8 cellular contexts compared by ENCODE assay signal in the genomic region with DNA sequence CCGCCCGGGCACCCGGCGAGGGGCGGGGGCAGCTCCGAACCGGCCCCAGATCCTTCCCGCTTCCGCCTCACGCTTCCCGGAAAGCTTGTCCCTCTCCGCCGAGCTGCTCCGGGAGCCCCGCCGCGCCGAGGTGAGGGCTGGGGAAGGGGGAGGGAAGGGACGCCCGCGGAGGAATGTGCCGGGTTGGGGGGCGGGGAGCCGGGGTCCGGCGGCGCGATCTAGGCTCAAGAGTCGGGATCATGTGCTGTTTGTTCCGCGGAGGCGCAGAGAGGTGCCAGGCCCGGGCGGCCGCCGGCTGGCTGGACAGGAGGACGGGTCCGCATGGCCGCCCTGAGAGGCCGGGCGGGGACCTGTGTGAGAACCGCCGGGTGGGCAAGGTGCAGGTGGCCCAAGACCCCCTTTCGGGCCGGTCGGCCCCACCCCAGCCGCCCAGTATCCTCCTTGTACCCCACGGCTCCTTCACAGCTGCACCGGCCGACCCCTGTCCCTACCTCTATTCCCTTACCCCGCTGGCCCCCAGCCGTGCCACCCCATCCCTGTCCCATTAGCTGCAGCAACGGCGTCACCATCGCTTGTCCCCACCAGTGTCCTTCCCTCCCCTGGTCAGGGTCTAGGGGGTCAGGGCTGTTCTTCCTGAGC. TPM values are rescaled to one million over a fixed set of nuclear protein-coding genes. Genes with fewer than 3 reads are reported as not detected.
A peak's percentile ranks its signal among the peaks of the same experiment; 100 is the strongest.
DNase-seq lines count a peak whose midpoint lies in the region; ATAC-seq, FAIRE-seq and TF ChIP-seq lines count a peak whose summit lies in the region.

No MANE protein-coding gene starts in this region.

- 0 out of 2 replicates have a peak overlapping the region, but pooled peaks have one; percentile 65 for H2AK5ac ChIP-seq in H1 (ENCODE audit: low read depth, low read length)

- no peak overlapping the region for H2BK120ac ChIP-seq in H1 (replicated peaks; ENCODE audit: low read depth, low read length)

- DNase-seq in DND-41 (no peak), HCT116 (ENCODE audit: low read depth, low spot score) (no peak), RWPE1 (ENCODE audit: low spot score) (no peak), H1 (ENCODE audit: low read depth in 1 of 2, low spot score in 2 of 2) (peak in 1 of 2 experiments; percentile 85), SW480 (ENCODE audit: low spot score) (no peak), NCI-H1930 (lab: John Stamatoyannopoulos, UW) (no peak), LoVo (ENCODE audit: low spot score) (no peak)

- FAIRE-seq in H1 (lab: Jason Lieb, UNC) = no peak

- H3K79me2 ChIP-seq in DND-41 (ENCODE audit: insufficient read depth, low read length) (peaks cover 9% of the 10 kb centered on the region; the same call in 1 of the 2 replicates), HCT116 (ENCODE audit: insufficient read depth, low read length) (peaks cover 34% of the 10 kb centered on the region), H1 (ENCODE audit: control insufficient read depth in 1 of 2, insufficient read depth in 2 of 2, low read length in 2 of 2) (peaks cover 0 to 19% of the 10 kb centered on the region in 2 experiments; a peak in 2 of 4 replicates)

- TF ChIP-seq EP300 in H1 (IDR thresholded peaks at IDR 0.05; ENCODE audit: borderline replicate concordance in 1 of 2, low read depth in 2 of 2, low read length in 2 of 2) = no peak

- H3K4ac ChIP-seq in H1 (replicated peaks; ENCODE audit: insufficient read length, low read depth, low read length) = peak overlapping the region; percentile 96

- no peak overlapping the region for H4K5ac ChIP-seq in H1 (ENCODE audit: insufficient read length, low read depth, low read length)

- H3K4me3 ChIP-seq in DND-41 (ENCODE audit: low read depth in 1 of 2, low read length in 2 of 2) = peak overlapping the region; percentile 78 to 86
- peak overlapping the region; percentile 92 to 95 for H3K4me3 ChIP-seq in HCT116 (replicated peaks in 1 of 2; ENCODE audit: low read depth in 1 of 2, low read length in 2 of 2)
- H3K4me3 ChIP-seq in H1 (ENCODE audit: extremely low read depth in 1 of 4, insufficient read depth in 2 of 4, low read depth in 3 of 4, low read length in 4 of 4) = peak overlapping the region; percentile 75 to 80 (median 78)
- H3K4me3 ChIP-seq in mononuclear cell (ENCODE audit: low read length) = peak overlapping the region; percentile 54

- H3K4me2 ChIP-seq in DND-41 (ENCODE audit: insufficient read depth, low read length) = peak overlapping the region; percentile 93
- H3K4me2 ChIP-seq in HCT116 (ENCODE audit: low read length) = peak overlapping the region; percentile 99
- peak overlapping the region; percentile 97 to 100 for H3K4me2 ChIP-seq in H1 (ENCODE audit: insufficient read depth in 1 of 2, low read depth in 2 of 2, low read length in 2 of 2)

- H3K79me1 ChIP-seq in H1 (ENCODE audit: low read depth, low read length) = peaks cover 11% of the 10 kb centered on the region

- H3K18ac ChIP-seq in H1 (ENCODE audit: extremely low read depth, low read length) = peak overlapping the region; percentile 55

- H3K27me3 ChIP-seq in DND-41 (ENCODE audit: insufficient read depth, low read length, poor library complexity) (no peaks in the 10 kb centered on the region), HCT116 (ENCODE audit: insufficient read depth, low read length) (no peaks in the 10 kb centered on the region), H1 (replicated peaks in 1 of 4; ENCODE audit: control insufficient read depth in 3 of 4, extremely low read depth in 1 of 4, insufficient read depth in 3 of 4, low read length in 3 of 4) (peaks cover 0 to 13% (median 1%) of the 10 kb centered on the region in 4 experiments; a peak in 4 of 7 replicates), mononuclear cell (ENCODE audit: insufficient read depth, low read length) (no peaks in the 10 kb centered on the region)

- peak overlapping the region; percentile 88; the same call in 1 of the 2 replicates for H2BK15ac ChIP-seq in H1 (ENCODE audit: low read length)

- H4K20me1 ChIP-seq in DND-41 (ENCODE audit: insufficient read depth, low read length) (no peaks in the 10 kb centered on the region), HCT116 (ENCODE audit: insufficient read depth) (no peaks in the 10 kb centered on the region), H1 (replicated peaks in 1 of 2; ENCODE audit: control insufficient read depth in 1 of 2, insufficient read depth in 2 of 2, low read length in 2 of 2) (peaks cover 2 to 12% of the 10 kb centered on the region in 2 experiments)

- H3K9me2 ChIP-seq in HCT116 (ENCODE audit: insufficient read depth) = no peaks in the 10 kb centered on the region

- no peak overlapping the region for H3K23ac ChIP-seq in H1 (ENCODE audit: insufficient read length)

- CTCF ChIA-PET in HCT116 (lab: Charles Lee) (no interaction called here), RWPE1 (lab: Yijun Ruan, JAX) (interaction anchor here (0.5 to 1.3 kb wide), 4 partner anchors 10 to 1681 kb away, joined by 3 to 6 read pairs (median 6); partner anchors contain the start of gene CAMTA2), H1 (lab: Charles Lee; ENCODE audit: partially characterized antibody) (interaction anchor here (0.8 to 2.2 kb wide), 6 partner anchors 11 to 89 kb away, joined by 3 to 13 read pairs (median 3); partner anchors contain the start of gene CAMTA2)

- peaks cover 11% of the 10 kb centered on the region for H3K23me2 ChIP-seq in H1 (ENCODE audit: low read depth, low read length)

- H3K56ac ChIP-seq in H1 (replicated peaks; ENCODE audit: insufficient read length, low read depth, low read length) = peak overlapping the region; percentile 28

- TF ChIP-seq RAD21 in HCT116 (IDR thresholded peaks at IDR 0.05; ENCODE audit: low read depth) = no peak
- TF ChIP-seq RAD21 in H1 (IDR thresholded peaks at IDR 0.05 in 1 of 2, conservative IDR thresholded peaks at IDR 0.05 in 1 of 2; ENCODE audit: low read depth in 2 of 2, low read length in 2 of 2) = no peak

- no peak for TF ChIP-seq POLR2A in HCT116 (IDR thresholded peaks at IDR 0.05; ENCODE audit: borderline replicate concordance, extremely low read depth, insufficient read depth, insufficient read length)
- no peak; a peak in 1 of 3 replicates for TF ChIP-seq POLR2A in H1 (IDR thresholded peaks at IDR 0.05; ENCODE audit: control extremely low read depth in 1 of 2, low read depth in 2 of 2, low read length in 2 of 2)

- intact Hi-C loops in HCT116 (cut with micrococcal nuclease) = no loop called here

- H2BK5ac ChIP-seq in H1 (ENCODE audit: low read depth, low read length) = 0 out of 2 replicates have a peak overlapping the region, but pooled peaks have one; percentile 78

- POLR2A ChIA-PET in HCT116 (lab: Charles Lee) (interaction anchor here (2.4 kb wide), 1 partner anchor 11 kb away, joined by 16 read pairs; the partner anchor contains the start of gene CAMTA2), RWPE1 (lab: Yijun Ruan, JAX; ENCODE audit: low non-redundant PET) (interaction anchor here (0.9 to 2.0 kb wide), 4 partner anchors 10 to 58 kb away, joined by 3 to 6 read pairs (median 4); partner anchors contain the start of genes RNF167, SLC25A11 and SPAG7), H1 (lab: Charles Lee; ENCODE audit: partially characterized antibody) (interaction anchor here (0.7 to 4.7 kb wide), 12 partner anchors 10 to 104 kb away, joined by 3 to 36 read pairs (median 4); partner anchors contain the start of genes CAMTA2, PFN1, RNF167 and SLC25A11)

- peak overlapping the region; percentile 84 for H3K9ac ChIP-seq in DND-41 (ENCODE audit: low read depth, low read length)
- peak overlapping the region; percentile 90 for H3K9ac ChIP-seq in HCT116 (ENCODE audit: low read length)
- peak overlapping the region; percentile 51 to 79 (median 68); a peak in 6 of 7 replicates for H3K9ac ChIP-seq in H1 (replicated peaks in 1 of 4; ENCODE audit: extremely low read depth in 1 of 4, low read depth in 3 of 4, low read length in 3 of 4)

- H4K91ac ChIP-seq in H1 (replicated peaks; ENCODE audit: insufficient read length, low read length) = peak overlapping the region; percentile 75

- WGBS in H1 (ENCODE audit: extremely low coverage in 1 of 2, insufficient coverage in 1 of 2, insufficient read length in 1 of 2, insufficient replicate concordance in 2 of 2, low coverage in 1 of 2, low lambda C conversion rate in 2 of 2, missing lambda C conversion rate in 1 of 2), 2 experiments = 0% methylated on average over 20 of the region's 55 CpGs; no CpG with 5 or more reads in 1 of the 2 experiments

- H2AFZ ChIP-seq in DND-41 (ENCODE audit: low read depth, low read length) (peak overlapping the region; percentile 74), HCT116 (ENCODE audit: low read depth, low read length, poor library complexity, severe bottlenecking) (no peak overlapping the region), H1 (ENCODE audit: low read length) (no peak overlapping the region)

- H3K9me3 ChIP-seq in DND-41 (ENCODE audit: insufficient read depth, low read length, severe bottlenecking) (no peaks in the 10 kb centered on the region), HCT116 (ENCODE audit: control insufficient read depth in 1 of 2, insufficient read depth in 1 of 2, low read depth in 1 of 2, low read length in 2 of 2) (no peaks in the 10 kb centered on the region), H1 (ENCODE audit: insufficient read depth in 2 of 2, low read depth in 1 of 2, low read length in 1 of 2) (no peaks in the 10 kb centered on the region), mononuclear cell (ENCODE audit: low read depth, low read length) (no peaks in the 10 kb centered on the region)

- H4K8ac ChIP-seq in H1 (ENCODE audit: extremely low read depth, insufficient read depth, low read length) = peak overlapping the region; percentile 22; the same call in 1 of the 2 replicates

- H2BK12ac ChIP-seq in H1 (ENCODE audit: low read depth, low read length) = no peak overlapping the region

- ATAC-seq in DND-41 (ENCODE audit: insufficient read depth, low read depth) (peak; percentile 13; the same call in 1 of the 3 replicates), HCT116 (peak; percentile 40)

- H2BK20ac ChIP-seq in H1 (ENCODE audit: low read length) = no peak overlapping the region

- RAD21 ChIA-PET in HCT116 (lab: Charles Lee; ENCODE audit: low non-redundant PET in 1 of 2, low total read pairs in 2 of 2, uncharacterized antibody in 2 of 2, unreplicated experiment in 2 of 2) = interaction anchor here in 1 of 2 experiments (0.6 kb wide), 1 partner anchor 25 kb away, joined by 4 read pairs; no protein-coding TSS in a partner anchor

- TF ChIP-seq CTCF in DND-41 (IDR thresholded peaks at IDR 0.05; ENCODE audit: borderline replicate concordance, extremely low read depth, low read length, poor library complexity, severe bottlenecking) (no peak), HCT116 (IDR thresholded peaks at IDR 0.05 in 2 of 3, conservative IDR thresholded peaks at IDR 0.05 in 1 of 3; ENCODE audit: borderline replicate concordance in 1 of 3, insufficient read depth in 1 of 3, low read depth in 2 of 3, low read length in 2 of 3) (no peak), RWPE1 (conservative IDR thresholded peaks at IDR 0.05; ENCODE audit: low read depth) (no peak), H1 (IDR thresholded peaks at IDR 0.05; ENCODE audit: control extremely low read depth in 1 of 3, insufficient read depth in 1 of 3, low read depth in 1 of 3, low read length in 3 of 3) (no peak)

- H3K14ac ChIP-seq in H1 (ENCODE audit: insufficient read length) = peak overlapping the region; percentile 50

- H3K36me3 ChIP-seq in DND-41 (ENCODE audit: insufficient read depth, low read length) (peaks cover 23% of the 10 kb centered on the region), HCT116 (ENCODE audit: control insufficient read depth in 1 of 2, insufficient read depth in 2 of 2, low read length in 2 of 2) (peaks cover 15 to 16% of the 10 kb centered on the region in 2 experiments), H1 (ENCODE audit: control insufficient read depth in 2 of 4, insufficient read depth in 4 of 4, low read length in 3 of 4) (peaks cover 11 to 22% (median 15%) of the 10 kb centered on the region in 4 experiments; a peak in 7 of 8 replicates)

- H3K4me1 ChIP-seq in DND-41 (ENCODE audit: insufficient read depth, low read length) (peaks cover 29% of the 10 kb centered on the region), HCT116 (ENCODE audit: control insufficient read depth in 1 of 2, insufficient read depth in 2 of 2, low read length in 2 of 2) (peaks cover 16 to 27% of the 10 kb centered on the region in 2 experiments), H1 (replicated peaks in 1 of 4; ENCODE audit: control insufficient read depth in 3 of 4, insufficient read depth in 4 of 4, low read length in 3 of 4) (peaks cover 4 to 17% (median 8%) of the 10 kb centered on the region in 4 experiments), mononuclear cell (ENCODE audit: insufficient read depth, low read length) (peaks cover 22% of the 10 kb centered on the region)

- no TSS peak for BruUV-seq in HCT116 (replicated peaks; lab: Mats Ljungman, UMichigan)

- H3K27ac ChIP-seq in DND-41 (ENCODE audit: low read length) (peak overlapping the region; percentile 60), HCT116 (ENCODE audit: low read depth, low read length) (peak overlapping the region; percentile 93), RWPE1 (peak overlapping the region; percentile 89), H1 (ENCODE audit: low read depth, low read length) (no peak overlapping the region)

RNA-seq across cellular contexts. Expression of gene KIF1C, which starts 0.4 kb away (rescaled TPM):
- total RNA-seq in HCT116 (2021; ENCODE audit: unreplicated experiment) (121 TPM), mononuclear cell (8.1 TPM)
- polyA plus RNA-seq in HCT116 (2012) = 83.1 and 87.5 TPM in 2 replicates
- total RNA-seq in H1 (2021; fragmentation: NEBNext Ultra II Directional; extraction: Animal tissue kit (Norgen Biotek cat#: 25700)) = 114 and 118 TPM in 2 replicates
- 14.3 and 28.7 TPM in 2 replicates for polyA plus RNA-seq in H1 (2011; rRNA removed)
- 27.4 TPM for polyA plus RNA-seq in H1 (2011; cell fraction: cytosol; rRNA removed)
- 53.5 TPM for polyA plus RNA-seq in H1 (2011; cell fraction: nucleus; rRNA removed)
- 43.1 to 70.2 TPM (median 60.5 TPM) in 4 replicates for polyA plus RNA-seq in H1 (2012, experiment 1 of 2)
- polyA plus RNA-seq in H1 (2012, experiment 2 of 2) = 25.9 TPM
- 32.0 TPM for polyA plus RNA-seq in H1 (2013, experiment 1 of 2)
- 29.7 TPM for polyA plus RNA-seq in H1 (2013, experiment 2 of 2)
- 66.8 and 74.1 TPM in 2 replicates for polyA minus RNA-seq in H1 (2011; rRNA and poly(A)+ RNA removed)
- 28.2 TPM for polyA minus RNA-seq in H1 (2011; cell fraction: cytosol; rRNA and poly(A)+ RNA removed)
- 26.9 TPM for polyA minus RNA-seq in H1 (2011; cell fraction: nucleus; rRNA and poly(A)+ RNA removed)

RNA-seq across cellular contexts. Expression of gene INCA1, which starts 0.8 kb away (rescaled TPM):
- total RNA-seq in HCT116 (2021; ENCODE audit: unreplicated experiment) (0.74 TPM), mononuclear cell (not detected)
- 0.94 and 1.2 TPM in 2 replicates for polyA plus RNA-seq in HCT116 (2012)
- 1.1 and 1.4 TPM in 2 replicates for total RNA-seq in H1 (2021; fragmentation: NEBNext Ultra II Directional; extraction: Animal tissue kit (Norgen Biotek cat#: 25700))
- polyA plus RNA-seq in H1 (2011; rRNA removed) = 0.80 and 0.89 TPM in 2 replicates
- polyA plus RNA-seq in H1 (2011; cell fraction: cytosol; rRNA removed) = 0.78 TPM
- polyA plus RNA-seq in H1 (2011; cell fraction: nucleus; rRNA removed) = 3.1 TPM
- 1.2 to 1.7 TPM (median 1.5 TPM) in 4 replicates for polyA plus RNA-seq in H1 (2012, experiment 1 of 2)
- 0.97 TPM for polyA plus RNA-seq in H1 (2012, experiment 2 of 2)
- polyA plus RNA-seq in H1 (2013, experiment 1 of 2) = 0.91 TPM
- 0.61 TPM for polyA plus RNA-seq in H1 (2013, experiment 2 of 2)
- 0.24 and 0.82 TPM in 2 replicates for polyA minus RNA-seq in H1 (2011; rRNA and poly(A)+ RNA removed)
- polyA minus RNA-seq in H1 (2011; cell fraction: cytosol; rRNA and poly(A)+ RNA removed) = not detected
- polyA minus RNA-seq in H1 (2011; cell fraction: nucleus; rRNA and poly(A)+ RNA removed) = 0.90 TPM

RNA-seq across cellular contexts. Expression of gene CAMTA2, which starts 10.7 kb away (rescaled TPM):
- total RNA-seq in HCT116 (2021; ENCODE audit: unreplicated experiment) (37.8 TPM), mononuclear cell (12.9 TPM)
- 53.9 and 58.0 TPM in 2 replicates for polyA plus RNA-seq in HCT116 (2012)
- 11.4 and 12.0 TPM in 2 replicates for total RNA-seq in H1 (2021; fragmentation: NEBNext Ultra II Directional; extraction: Animal tissue kit (Norgen Biotek cat#: 25700))
- 5.5 and 13.7 TPM in 2 replicates for polyA plus RNA-seq in H1 (2011; rRNA removed)
- 4.1 TPM for polyA plus RNA-seq in H1 (2011; cell fraction: cytosol; rRNA removed)
- 29.2 TPM for polyA plus RNA-seq in H1 (2011; cell fraction: nucleus; rRNA removed)
- 8.2 to 14.4 TPM (median 11.6 TPM) in 4 replicates for polyA plus RNA-seq in H1 (2012, experiment 1 of 2)
- polyA plus RNA-seq in H1 (2012, experiment 2 of 2) = 29.1 TPM
- 10.3 TPM for polyA plus RNA-seq in H1 (2013, experiment 1 of 2)
- 9.5 TPM for polyA plus RNA-seq in H1 (2013, experiment 2 of 2)
- polyA minus RNA-seq in H1 (2011; rRNA and poly(A)+ RNA removed) = 2.1 and 7.3 TPM in 2 replicates
- 7.0 TPM for polyA minus RNA-seq in H1 (2011; cell fraction: cytosol; rRNA and poly(A)+ RNA removed)
- 10.2 TPM for polyA minus RNA-seq in H1 (2011; cell fraction: nucleus; rRNA and poly(A)+ RNA removed)

RNA-seq across cellular contexts. Expression of gene SPAG7, which starts 30.5 kb away (rescaled TPM):
- total RNA-seq in HCT116 (2021; ENCODE audit: unreplicated experiment) (49.9 TPM), mononuclear cell (30.4 TPM)
- polyA plus RNA-seq in HCT116 (2012) = 68.7 and 76.9 TPM in 2 replicates
- 81.9 and 83.6 TPM in 2 replicates for total RNA-seq in H1 (2021; fragmentation: NEBNext Ultra II Directional; extraction: Animal tissue kit (Norgen Biotek cat#: 25700))
- 74.2 and 82.1 TPM in 2 replicates for polyA plus RNA-seq in H1 (2011; rRNA removed)
- polyA plus RNA-seq in H1 (2011; cell fraction: cytosol; rRNA removed) = 133 TPM
- polyA plus RNA-seq in H1 (2011; cell fraction: nucleus; rRNA removed) = 62.7 TPM
- 74.8 to 109 TPM (median 102 TPM) in 4 replicates for polyA plus RNA-seq in H1 (2012, experiment 1 of 2)
- polyA plus RNA-seq in H1 (2012, experiment 2 of 2) = 70.1 TPM
- 60.5 TPM for polyA plus RNA-seq in H1 (2013, experiment 1 of 2)
- 60.7 TPM for polyA plus RNA-seq in H1 (2013, experiment 2 of 2)
- 24.3 and 26.5 TPM in 2 replicates for polyA minus RNA-seq in H1 (2011; rRNA and poly(A)+ RNA removed)
- 22.8 TPM for polyA minus RNA-seq in H1 (2011; cell fraction: cytosol; rRNA and poly(A)+ RNA removed)
- polyA minus RNA-seq in H1 (2011; cell fraction: nucleus; rRNA and poly(A)+ RNA removed) = 21.9 TPM

RNA-seq across cellular contexts. Expression of gene SLC52A1, which starts 37.1 kb away (rescaled TPM):
- total RNA-seq in HCT116 (2021; ENCODE audit: unreplicated experiment) = not detected
- polyA plus RNA-seq in HCT116 (2012) = 0.07 and 0.11 TPM in 2 replicates
- 0.61 and 0.63 TPM in 2 replicates for total RNA-seq in H1 (2021; fragmentation: NEBNext Ultra II Directional; extraction: Animal tissue kit (Norgen Biotek cat#: 25700))
- polyA plus RNA-seq in H1 (2011; rRNA removed) = 0.67 and 1.2 TPM in 2 replicates
- 0.84 TPM for polyA plus RNA-seq in H1 (2011; cell fraction: cytosol; rRNA removed)
- 2.1 TPM for polyA plus RNA-seq in H1 (2011; cell fraction: nucleus; rRNA removed)
- 0.32 to 0.46 TPM (median 0.42 TPM) in 4 replicates for polyA plus RNA-seq in H1 (2012, experiment 1 of 2)
- 0.31 TPM for polyA plus RNA-seq in H1 (2012, experiment 2 of 2)
- 0.51 TPM for polyA plus RNA-seq in H1 (2013, experiment 1 of 2)
- 0.50 TPM for polyA plus RNA-seq in H1 (2013, experiment 2 of 2)
- polyA minus RNA-seq in H1 (2011; rRNA and poly(A)+ RNA removed) = 0.24 and 0.32 TPM in 2 replicates
- polyA minus RNA-seq in H1 (2011; cell fraction: cytosol; rRNA and poly(A)+ RNA removed) = 0.73 TPM
- not detected for polyA minus RNA-seq in H1 (2011; cell fraction: nucleus; rRNA and poly(A)+ RNA removed)
- total RNA-seq in mononuclear cell = not detected

Comparison
In these comparisons a context has a peak if more than half of its experiments do, and no peak if none do; other contexts are left out.
1. RNA of gene KIF1C, which starts 0.4 kb away (total RNA-seq): 121 TPM in HCT116 (single experiment) and 114 to 118 TPM in H1; 8.1 TPM in mononuclear cell (single experiment); every median in the first group is over 10 times any median in the second.
2. Peak in every context shown above with its lines, with median percentiles within 50 percentile points of each other: H3K4me2 ChIP-seq, H3K4me3 ChIP-seq and H3K9ac ChIP-seq.